In genomic region chr16:11380836-11381235, GRCh38 we compare ENCODE assay signal across 27 cellular contexts. TPM values are rescaled to one million over a fixed set of nuclear protein-coding genes. Genes with fewer than 3 reads are reported as not detected.
DNase-seq lines count a peak whose midpoint lies in the region; ATAC-seq, FAIRE-seq and TF ChIP-seq lines count a peak whose summit lies in the region.
"Had no signal": no experiment of that assay in that cellular context is flagged by ENCODE, and none has a peak within 500 bp of the region (broad histone marks: within the 10 kb centered on the region; RNA-seq: fewer than 3 reads in every experiment).

No MANE protein-coding gene starts in this region.

- intact Hi-C loops in cardiac septum (cut with DNase I) (loop anchor here (10.0 kb wide), 1 partner anchor 56 kb away; no protein-coding TSS in a partner anchor), heart right ventricle (cut with DNase I) (loop anchor here in 1 of 10 donors (10.0 kb wide), 1 partner anchor 416 kb away; no protein-coding TSS in a partner anchor), K562 (cut with micrococcal nuclease) (no loop called here), thyroid gland (cut with DNase I) (no loop called here)

- H3K36me3 ChIP-seq in heart right ventricle, result no peaks in the 10 kb centered on the region
- no peaks in the 10 kb centered on the region for H3K36me3 ChIP-seq in K562 (ENCODE audit: control insufficient read depth, insufficient read depth, low read length)
- H3K36me3 ChIP-seq in thyroid gland, result no peaks in the 10 kb centered on the region
- H3K36me3 ChIP-seq: SJSA1 had no signal

- no peaks in the 10 kb centered on the region for H3K9me3 ChIP-seq in heart right ventricle
- no peaks in the 10 kb centered on the region for H3K9me3 ChIP-seq in K562 (replicated peaks; ENCODE audit: control insufficient read depth, insufficient read depth, low read depth, low read length)
- no peaks in the 10 kb centered on the region for H3K9me3 ChIP-seq in thyroid gland
- H3K9me3 ChIP-seq: SJSA1 had no signal

- H3K27me3 ChIP-seq in heart right ventricle (peaks cover 0 to 6% (median 0%) of the 10 kb centered on the region in 7 donors), K562 (ENCODE audit: control insufficient read depth in 2 of 2, insufficient read depth in 2 of 2, low read length in 2 of 2) (peaks cover 5 to 35% of the 10 kb centered on the region in 2 experiments; a peak in 3 of 5 replicates), thyroid gland (no peaks in the 10 kb centered on the region)
- H3K27me3 ChIP-seq: SJSA1 had no signal

- CTCF ChIA-PET in K562 (lab: Yijun Ruan, JAX; ENCODE audit: low intra/inter-chr PET ratio), result no interaction called here

- no peak for TF ChIP-seq EP300 in K562 (IDR thresholded peaks at IDR 0.05; ENCODE audit: low read length)

- ATAC-seq in heart right ventricle, result no peak
- ATAC-seq in K562, result no peak
- no peak for ATAC-seq in HG03342 (IDR thresholded peaks at IDR 0.05; ENCODE audit: unreplicated experiment)
- ATAC-seq: CD8-positive, alpha-beta T cell; PC-3 had no signal

- peak; percentile 41 for DNase-seq in cardiac septum (ENCODE audit: low spot score)
- DNase-seq in heart right ventricle, result no peak
- DNase-seq in K562 (ENCODE audit: extremely low read depth in 1 of 4, low spot score in 3 of 4), result no peak
- DNase-seq in iPS-NIHi7 (ENCODE audit: extremely low spot score), result peak; percentile 4
- DNase-seq in thyroid gland, result peak; percentile 61 to 65
- DNase-seq in COR-L47 (lab: John Stamatoyannopoulos, UW), result no peak
- DNase-seq: CD8-positive, alpha-beta T cell; DMS 273 treated with DMSO at 0.1 percent for 48 hours; DMS79; EL; GDM1; GOT3; HCEC 1CT; Kasumi-1; NCI-H1105; NCI-H1436 treated with DMSO at 0.1 percent for 48 hours; NCI-H2029; NCI-H446 treated with DMSO at 0.1 percent for 48 hours; NCI-H526; NCI-H82; NK-92 treated with Interleukin-12 subunit alpha and Interleukin-12 subunit beta, amount 100 ng/mL, for 24 hours; PC-3 had no signal

- H3K79me2 ChIP-seq in K562 (ENCODE audit: control insufficient read depth, insufficient read depth, low read length), result no peaks in the 10 kb centered on the region

- no peak for TF ChIP-seq RAD21 in K562 (CRISPR knock-in tag; conservative IDR thresholded peaks at IDR 0.05 in 1 of 2, IDR thresholded peaks at IDR 0.05 in 1 of 2)

- no peak overlapping the region for H2AFZ ChIP-seq in K562 (ENCODE audit: low read depth, low read length)

- H3K9me1 ChIP-seq in K562 (ENCODE audit: control insufficient read depth, insufficient read depth, low read length), result no peaks in the 10 kb centered on the region

- no peak overlapping the region for H3K9ac ChIP-seq in K562 (ENCODE audit: insufficient read depth in 1 of 2, low read depth in 2 of 2, low read length in 2 of 2)

- TF ChIP-seq CTCF in heart right ventricle (IDR thresholded peaks at IDR 0.05), result no peak
- no peak for TF ChIP-seq CTCF in K562 (IDR thresholded peaks at IDR 0.05 in 2 of 3, conservative IDR thresholded peaks at IDR 0.05 in 1 of 3; ENCODE audit: insufficient read depth in 2 of 3, low read depth in 1 of 3, low read length in 3 of 3)
- peak in 1 of 6 experiments; percentile 1 for TF ChIP-seq CTCF in thyroid gland (IDR thresholded peaks at IDR 0.05)

- WGBS in heart right ventricle, 2 donors, result 89 to 94% methylated on average over 9 of the region's 9 CpGs
- 30% methylated on average over 9 of the region's 9 CpGs for WGBS in K562 (ENCODE audit: insufficient coverage, low coverage, missing lambda C conversion rate)
- WGBS in thyroid gland, 2 donors, result 35 to 47% methylated on average over 9 of the region's 9 CpGs

- FAIRE-seq in K562 (lab: Jason Lieb, UNC), result peak; percentile 35
- FAIRE-seq: GM12891 had no signal

- POLR2A ChIA-PET in K562 (lab: Yijun Ruan, JAX), result interaction anchor here (0.9 kb wide), 1 partner anchor 42 kb away, joined by 3 read pairs; no protein-coding TSS in a partner anchor

- BruUV-seq in K562 (replicated peaks; lab: Mats Ljungman, UMichigan), result no TSS peak

- no peak overlapping the region for H3K27ac ChIP-seq in heart right ventricle
- H3K27ac ChIP-seq in K562 (ENCODE audit: extremely low read depth, low read depth, low read length), result no peak overlapping the region
- H3K27ac ChIP-seq in thyroid gland, result no peak overlapping the region
- H3K27ac ChIP-seq: C4-2B, HL-60, SJSA1 had no signal

- H3K4me1 ChIP-seq in heart right ventricle, result peaks cover 0 to 7% (median 0%) of the 10 kb centered on the region in 9 donors
- peaks cover 5 to 20% of the 10 kb centered on the region in 2 experiments; a peak in 4 of 5 replicates for H3K4me1 ChIP-seq in K562 (replicated peaks in 1 of 2; ENCODE audit: control insufficient read depth in 2 of 2, insufficient read depth in 2 of 2, low read length in 2 of 2)
- peaks cover 0 to 6% of the 10 kb centered on the region in 2 donors for H3K4me1 ChIP-seq in thyroid gland

- TF ChIP-seq POLR2A in K562 (conservative IDR thresholded peaks at IDR 0.05), result no peak
- TF ChIP-seq POLR2A in thyroid gland (IDR thresholded peaks at IDR 0.05), result no peak

- no peak overlapping the region for H3K4me2 ChIP-seq in K562 (ENCODE audit: insufficient read depth, low read length)

- H3K4me3 ChIP-seq in heart right ventricle (no peak overlapping the region), K562 (no peak overlapping the region), thyroid gland (replicated peaks in 1 of 3) (no peak overlapping the region)
- H3K4me3 ChIP-seq: SJSA1 had no signal

- H4K20me1 ChIP-seq in K562 (replicated peaks; ENCODE audit: control insufficient read depth, insufficient read depth, low read length), result no peaks in the 10 kb centered on the region

- in situ Hi-C loops in K562 (cut with MboI), result no loop called here

TF ChIP-seq in K562, 482 proteins besides CTCF, POLR2A, EP300 and RAD21 (continues in another document):
- TF ChIP-seq CBX2 (IDR thresholded peaks at IDR 0.05; ENCODE audit: insufficient read depth, low read length, poor library complexity, severe bottlenecking) (no peak), IFI16 (CRISPR knock-in tag; IDR thresholded peaks at IDR 0.05) (no peak), ZZZ3 (IDR thresholded peaks at IDR 0.05) (no peak), UBTF (IDR thresholded peaks at IDR 0.05; ENCODE audit: borderline replicate concordance in 1 of 2, low read depth in 2 of 2, low read length in 2 of 2) (no peak)

RNA-seq across cellular contexts. Expression of gene RMI2, which starts 35.6 kb away (rescaled TPM):
- total RNA-seq in cardiac septum (0.43 TPM), heart right ventricle (1 to 10 TPM in 7 of 10 donors, under 1 TPM in 3; 0.22 to 3.8 (median 1.5) TPM), K562 (2014; rRNA removed) (23.2 and 35.2 TPM in 2 replicates), K562 (2014; rRNA removed; fragmentation: Illumina TruSeq; extraction: Trizol) (32.6 and 39.9 TPM in 2 replicates), K562 (2015; rRNA removed; fragmentation: Illumina TruSeq; extraction: Trizol) (16.1 and 16.4 TPM in 2 replicates), K562 (2021) (33.7 and 38.8 TPM in 2 replicates), thyroid gland (1 to 10 TPM in 3 of 4 donors, not detected in 1; 2.5 to 2.8 (median 2.6) TPM)
- polyA plus RNA-seq in heart right ventricle (under 1 TPM; 0.22 to 0.78 TPM), K562 (2011; rRNA removed) (27.4 and 35.0 TPM in 2 replicates), K562 (2014; fragmentation: Illumina TruSeq; extraction: Trizol) (43.4 and 48.8 TPM in 2 replicates), K562 (2014; fragmentation: Nextera tagmentation; extraction: Ambion mirVana) (10 to 100 TPM in 1 of 2 experiments, 1 to 10 TPM in 1; 8.0 to 10.3 TPM), K562 (2014; rRNA removed) (32.5 and 36.9 TPM in 2 replicates)
- 15.0 and 19.5 TPM in 2 replicates for total RNA-seq in K562 (2011; cell fraction: chromatin; rRNA removed; ENCODE audit: low replicate concordance)
- 8.7 and 9.6 TPM in 2 replicates for total RNA-seq in K562 (2011; cell fraction: nucleolus; rRNA removed)
- total RNA-seq in K562 (2011; cell fraction: nucleoplasm; rRNA removed), result 13.8 and 19.5 TPM in 2 replicates
- 12.1 and 25.8 TPM in 2 replicates for polyA plus RNA-seq in K562 (2011; cell fraction: cytosol; rRNA removed)
- 9.6 and 15.0 TPM in 2 replicates for polyA plus RNA-seq in K562 (2011; cell fraction: nucleus; rRNA removed)
- 37.1 and 50.2 TPM in 2 replicates for polyA plus RNA-seq in K562 (2012)
- polyA minus RNA-seq in K562 (2011; rRNA and poly(A)+ RNA removed), result 18.2 and 19.3 TPM in 2 replicates
- 7.6 and 8.6 TPM in 2 replicates for polyA minus RNA-seq in K562 (2011; cell fraction: cytosol; rRNA and poly(A)+ RNA removed)
- polyA minus RNA-seq in K562 (2011; cell fraction: nucleus; rRNA and poly(A)+ RNA removed), result 3.9 and 8.6 TPM in 2 replicates

Comparison
In these comparisons a context has a peak if more than half of its experiments do, and no peak if none do; other contexts are left out.
1. DNase-seq: peak in cardiac septum (single experiment), iPS-NIHi7 (single experiment) and thyroid gland (2 of 2); none in heart right ventricle (0 of 2), K562 (0 of 4) and COR-L47 (single experiment).